9 cellular contexts compared by ENCODE assay signal in genomic region chr11:124837491-124837856, GRCh38.
DNase-seq lines count a peak whose midpoint lies in the region; ATAC-seq, FAIRE-seq and TF ChIP-seq lines count a peak whose summit lies in the region.
"Had no signal": no experiment of that assay in that cellular context is flagged by ENCODE, and none has a peak within 500 bp of the region (broad histone marks: within the 10 kb centered on the region; RNA-seq: fewer than 3 reads in every experiment).

No MANE protein-coding gene starts in this region.

- FAIRE-seq in GM18507 (lab: Jason Lieb, UNC) = no peak

- no peak overlapping the region for H2AFZ ChIP-seq in MM.1S (ENCODE audit: low read length)

- peak; percentile 89 for ATAC-seq in SK-N-SH treated with all-trans-retinoic acid at 6 μM for 48 hours
- no peak for ATAC-seq in HG02870 (IDR thresholded peaks at IDR 0.05; ENCODE audit: unreplicated experiment)

- H3K9ac ChIP-seq in MM.1S (ENCODE audit: low read length) = no peak overlapping the region

- no peaks in the 10 kb centered on the region for H4K20me1 ChIP-seq in MM.1S (ENCODE audit: insufficient read depth, low read length)

- no peaks in the 10 kb centered on the region for H3K9me2 ChIP-seq in MM.1S (replicated peaks; ENCODE audit: insufficient read depth, low read length)

- no peaks in the 10 kb centered on the region for H3K9me3 ChIP-seq in MM.1S (replicated peaks; ENCODE audit: insufficient read depth, low read length)
- H3K9me3 ChIP-seq: neutrophil had no signal

- H3K27me3 ChIP-seq in MM.1S (replicated peaks; ENCODE audit: insufficient read depth, low read length) = peaks cover 48% of the 10 kb centered on the region

- H3K4me2 ChIP-seq in MM.1S (ENCODE audit: low read depth, low read length) = peak overlapping the region; percentile 87

- no peak overlapping the region for H3K4me3 ChIP-seq in MM.1S (ENCODE audit: low read length)

- TF ChIP-seq CTCF in MM.1S (IDR thresholded peaks at IDR 0.05; ENCODE audit: low read length) = peak; percentile 42

- H3K36me3 ChIP-seq in MM.1S (replicated peaks; ENCODE audit: insufficient read depth, low read length) = no peaks in the 10 kb centered on the region
- H3K36me3 ChIP-seq: neutrophil had no signal

- H3K4me1 ChIP-seq in MM.1S (ENCODE audit: low read length) = peaks cover 4% of the 10 kb centered on the region; the same call in 1 of the 2 replicates

- H3K27ac ChIP-seq in MM.1S (ENCODE audit: low read length) = peak overlapping the region; percentile 13; the same call in 1 of the 2 replicates
- H3K27ac ChIP-seq: neutrophil had no signal

- no peaks in the 10 kb centered on the region for H3K79me2 ChIP-seq in MM.1S (ENCODE audit: low read length)

- peak; percentile 71 for DNase-seq in Ammon's horn (ENCODE audit: low spot score)
- DNase-seq in GM18507 (ENCODE audit: extremely low spot score, insufficient read length, low read depth) = peak; percentile 9
- DNase-seq in MM.1S = peak; percentile 61
- peak; percentile 84 for DNase-seq in fibroblast of the conjunctiva (ENCODE audit: low read depth)
- peak; percentile 76 for DNase-seq in retina
- DNase-seq in GOT3 (lab: John Stamatoyannopoulos, UW) = no peak

- 0 out of 2 replicates have a peak, but pooled peaks cover 6% of the 10 kb centered on the region for H3F3A ChIP-seq in MM.1S (ENCODE audit: insufficient read depth, low read length)

TF ChIP-seq in SK-N-SH treated with all-trans-retinoic acid at 6 μM for 48 hours, 23 proteins besides CTCF, POLR2A, EP300 and RAD21:
- TF ChIP-seq ZNF565 (CRISPR knock-in tag; conservative IDR thresholded peaks at IDR 0.05; ENCODE audit: low read depth) (no peak), ISL1 (CRISPR knock-in tag; IDR thresholded peaks at IDR 0.05) (no peak), ZFP30 (CRISPR knock-in tag; IDR thresholded peaks at IDR 0.05) (no peak), ZFP3 (CRISPR knock-in tag; IDR thresholded peaks at IDR 0.05) (no peak), ZC3H10 (CRISPR knock-in tag; IDR thresholded peaks at IDR 0.05) (no peak), TOX (CRISPR knock-in tag; IDR thresholded peaks at IDR 0.05; ENCODE audit: borderline replicate concordance) (no peak), TCF4 (CRISPR knock-in tag; IDR thresholded peaks at IDR 0.05; ENCODE audit: borderline replicate concordance) (no peak), CSDC2 (CRISPR knock-in tag; IDR thresholded peaks at IDR 0.05) (no peak), RARB (CRISPR knock-in tag; IDR thresholded peaks at IDR 0.05) (no peak), BACH2 (CRISPR knock-in tag; IDR thresholded peaks at IDR 0.05; ENCODE audit: borderline replicate concordance) (no peak), OSR1 (CRISPR knock-in tag; IDR thresholded peaks at IDR 0.05) (no peak), ZNF8 (CRISPR knock-in tag; IDR thresholded peaks at IDR 0.05) (no peak), POU6F1 (CRISPR knock-in tag; IDR thresholded peaks at IDR 0.05; ENCODE audit: borderline replicate concordance, low read depth) (no peak), SNAI2 (CRISPR knock-in tag; IDR thresholded peaks at IDR 0.05) (no peak), CSRNP3 (CRISPR knock-in tag; IDR thresholded peaks at IDR 0.05) (no peak), TSHZ2 (CRISPR knock-in tag; IDR thresholded peaks at IDR 0.05) (no peak), ESRRG (CRISPR knock-in tag; IDR thresholded peaks at IDR 0.05) (no peak), CREB5 (CRISPR knock-in tag; IDR thresholded peaks at IDR 0.05; ENCODE audit: low read depth) (no peak)
